Comparison of ENCODE assay signal across 8 cellular contexts in genomic region chr3:169660709-169661566, GRCh38. TPM values are rescaled to one million over a fixed set of nuclear protein-coding genes. Genes with fewer than 3 reads are reported as not detected.
DNase-seq lines count a peak whose midpoint lies in the region; ATAC-seq and TF ChIP-seq lines count a peak whose summit lies in the region.

No MANE protein-coding gene starts in this region.

- H3K4me3 ChIP-seq in lung: peak overlapping the region; percentile 64
- peak overlapping the region; percentile 67 for H3K4me3 ChIP-seq in upper lobe of right lung

- TF ChIP-seq CTCF in lung (IDR thresholded peaks at IDR 0.05; ENCODE audit: control extremely low read depth, extremely low read depth) (no peak), upper lobe of right lung (IDR thresholded peaks at IDR 0.05) (no peak)

- H3K4me1 ChIP-seq in lung (ENCODE audit: control insufficient read depth in 2 of 2, insufficient read depth in 2 of 2, low read length in 2 of 2) (peaks cover 0 to 7% of the 10 kb centered on the region in 2 donors), upper lobe of right lung (peaks cover 18% of the 10 kb centered on the region)

- ATAC-seq in lung (ENCODE audit: insufficient read depth, low FRiP score) (no peak), upper lobe of right lung (no peak)

- H3K36me3 ChIP-seq in lung (ENCODE audit: control insufficient read depth in 2 of 2, insufficient read depth in 2 of 2, low read length in 2 of 2) (no peaks in the 10 kb centered on the region), upper lobe of right lung (no peaks in the 10 kb centered on the region)

- peak; percentile 8 to 19 for DNase-seq in stimulated activated CD4-positive, alpha-beta T cell treated with anti-CD3 and anti-CD28 coated beads, Interleukin-2, amount 100 ng/mL, for 24 hours
- no peak for DNase-seq in stimulated activated CD4-positive, alpha-beta T cell treated with anti-CD3 and anti-CD28 coated beads, Interleukin-4, amount 100 ng/mL, for 24 hours
- DNase-seq in caudate nucleus (lab: John Stamatoyannopoulos, UW) (peak in 1 of 61 donors; percentile 75), lung (ENCODE audit: low spot score) (no peak), upper lobe of right lung (no peak), NCI-H2081 treated with DMSO at 0.1 percent for 48 hours (lab: John Stamatoyannopoulos, UW) (no peak), HPDE6-E6E7 (ENCODE audit: extremely low spot score) (no peak), 8988T (no peak)

- no peaks in the 10 kb centered on the region for H3K27me3 ChIP-seq in lung (ENCODE audit: control insufficient read depth, insufficient read depth)
- peaks cover 59% of the 10 kb centered on the region for H3K27me3 ChIP-seq in upper lobe of right lung

- H3K27ac ChIP-seq in caudate nucleus (ENCODE audit: low read depth, low read length): peak overlapping the region; percentile 26
- peak overlapping the region; percentile 76 to 94 for H3K27ac ChIP-seq in lung (ENCODE audit: low read depth in 1 of 2, low read length in 1 of 2)
- peak overlapping the region; percentile 88 for H3K27ac ChIP-seq in upper lobe of right lung

- H3K9me3 ChIP-seq in lung (ENCODE audit: control insufficient read depth in 2 of 2, insufficient read depth in 1 of 2, low read length in 1 of 2) (peaks cover 0 to 1% of the 10 kb centered on the region in 2 donors), upper lobe of right lung (no peaks in the 10 kb centered on the region)

- WGBS in lung, 2 donors: 5 to 8% methylated on average over 32 of the region's 32 CpGs

- intact Hi-C loops in upper lobe of right lung (cut with DNase I): no loop called here

RNA-seq across cellular contexts. Expression of gene MECOM, which starts 2.6 kb away (rescaled TPM):
- 100 to 1,000 TPM in 1 of 2 donors, 10 to 100 TPM in 1; 93.9 to 135 TPM for total RNA-seq in lung
- polyA plus RNA-seq in lung: 10 to 100 TPM; 21.9 to 23.6 TPM
- total RNA-seq in upper lobe of right lung: 87.8 TPM

Comparison
In these comparisons a context has a peak if more than half of its experiments do, and no peak if none do; other contexts are left out.
1. DNase-seq: peak in stimulated activated CD4-positive, alpha-beta T cell treated with anti-CD3 and anti-CD28 coated beads, Interleukin-2, amount 100 ng/mL, for 24 hours (2 of 2); none in stimulated activated CD4-positive, alpha-beta T cell treated with anti-CD3 and anti-CD28 coated beads, Interleukin-4, amount 100 ng/mL, for 24 hours (single experiment), lung (single experiment), upper lobe of right lung (single experiment), NCI-H2081 treated with DMSO at 0.1 percent for 48 hours (single experiment), HPDE6-E6E7 (single experiment) and 8988T (single experiment).
2. H3K27ac ChIP-seq: peak in every context shown above with its lines; median percentile 88 in upper lobe of right lung; 85 in lung; 26 in caudate nucleus.